Comparison of ENCODE assay signal across 1 cellular context in genomic region chr4:70901984-70902576, GRCh38.
TF ChIP-seq lines count a peak whose summit lies in the region.

Gene MOB1B, plus strand, starts transcription at chr4:70902369. Its CDS starts 168 bp downstream, at chr4:70902537.

TF ChIP-seq in H1, 55 proteins besides CTCF, POLR2A, EP300 and RAD21:
- TF ChIP-seq HDAC6 (IDR thresholded peaks at IDR 0.05; ENCODE audit: low read depth, low read length): no peak
- TF ChIP-seq POU5F1 (IDR thresholded peaks at IDR 0.05; ENCODE audit: low read depth, low read length): no peak
- TF ChIP-seq RNF2 (IDR thresholded peaks at IDR 0.05; ENCODE audit: borderline replicate concordance, low read depth, low read length, missing control alignments, poor library complexity, severe bottlenecking): no peak
- TF ChIP-seq RFX5 (IDR thresholded peaks at IDR 0.05; ENCODE audit: borderline replicate concordance, low read depth, low read length): no peak
- no peak for TF ChIP-seq SAP30 (IDR thresholded peaks at IDR 0.05; ENCODE audit: insufficient read depth, insufficient replicate concordance, low read length)
- no peak; a peak in 1 of 4 replicates for TF ChIP-seq HDAC2 (IDR thresholded peaks at IDR 0.05; ENCODE audit: borderline replicate concordance in 1 of 2, low read depth in 2 of 2, low read length in 2 of 2)
- TF ChIP-seq, protein P1, sequence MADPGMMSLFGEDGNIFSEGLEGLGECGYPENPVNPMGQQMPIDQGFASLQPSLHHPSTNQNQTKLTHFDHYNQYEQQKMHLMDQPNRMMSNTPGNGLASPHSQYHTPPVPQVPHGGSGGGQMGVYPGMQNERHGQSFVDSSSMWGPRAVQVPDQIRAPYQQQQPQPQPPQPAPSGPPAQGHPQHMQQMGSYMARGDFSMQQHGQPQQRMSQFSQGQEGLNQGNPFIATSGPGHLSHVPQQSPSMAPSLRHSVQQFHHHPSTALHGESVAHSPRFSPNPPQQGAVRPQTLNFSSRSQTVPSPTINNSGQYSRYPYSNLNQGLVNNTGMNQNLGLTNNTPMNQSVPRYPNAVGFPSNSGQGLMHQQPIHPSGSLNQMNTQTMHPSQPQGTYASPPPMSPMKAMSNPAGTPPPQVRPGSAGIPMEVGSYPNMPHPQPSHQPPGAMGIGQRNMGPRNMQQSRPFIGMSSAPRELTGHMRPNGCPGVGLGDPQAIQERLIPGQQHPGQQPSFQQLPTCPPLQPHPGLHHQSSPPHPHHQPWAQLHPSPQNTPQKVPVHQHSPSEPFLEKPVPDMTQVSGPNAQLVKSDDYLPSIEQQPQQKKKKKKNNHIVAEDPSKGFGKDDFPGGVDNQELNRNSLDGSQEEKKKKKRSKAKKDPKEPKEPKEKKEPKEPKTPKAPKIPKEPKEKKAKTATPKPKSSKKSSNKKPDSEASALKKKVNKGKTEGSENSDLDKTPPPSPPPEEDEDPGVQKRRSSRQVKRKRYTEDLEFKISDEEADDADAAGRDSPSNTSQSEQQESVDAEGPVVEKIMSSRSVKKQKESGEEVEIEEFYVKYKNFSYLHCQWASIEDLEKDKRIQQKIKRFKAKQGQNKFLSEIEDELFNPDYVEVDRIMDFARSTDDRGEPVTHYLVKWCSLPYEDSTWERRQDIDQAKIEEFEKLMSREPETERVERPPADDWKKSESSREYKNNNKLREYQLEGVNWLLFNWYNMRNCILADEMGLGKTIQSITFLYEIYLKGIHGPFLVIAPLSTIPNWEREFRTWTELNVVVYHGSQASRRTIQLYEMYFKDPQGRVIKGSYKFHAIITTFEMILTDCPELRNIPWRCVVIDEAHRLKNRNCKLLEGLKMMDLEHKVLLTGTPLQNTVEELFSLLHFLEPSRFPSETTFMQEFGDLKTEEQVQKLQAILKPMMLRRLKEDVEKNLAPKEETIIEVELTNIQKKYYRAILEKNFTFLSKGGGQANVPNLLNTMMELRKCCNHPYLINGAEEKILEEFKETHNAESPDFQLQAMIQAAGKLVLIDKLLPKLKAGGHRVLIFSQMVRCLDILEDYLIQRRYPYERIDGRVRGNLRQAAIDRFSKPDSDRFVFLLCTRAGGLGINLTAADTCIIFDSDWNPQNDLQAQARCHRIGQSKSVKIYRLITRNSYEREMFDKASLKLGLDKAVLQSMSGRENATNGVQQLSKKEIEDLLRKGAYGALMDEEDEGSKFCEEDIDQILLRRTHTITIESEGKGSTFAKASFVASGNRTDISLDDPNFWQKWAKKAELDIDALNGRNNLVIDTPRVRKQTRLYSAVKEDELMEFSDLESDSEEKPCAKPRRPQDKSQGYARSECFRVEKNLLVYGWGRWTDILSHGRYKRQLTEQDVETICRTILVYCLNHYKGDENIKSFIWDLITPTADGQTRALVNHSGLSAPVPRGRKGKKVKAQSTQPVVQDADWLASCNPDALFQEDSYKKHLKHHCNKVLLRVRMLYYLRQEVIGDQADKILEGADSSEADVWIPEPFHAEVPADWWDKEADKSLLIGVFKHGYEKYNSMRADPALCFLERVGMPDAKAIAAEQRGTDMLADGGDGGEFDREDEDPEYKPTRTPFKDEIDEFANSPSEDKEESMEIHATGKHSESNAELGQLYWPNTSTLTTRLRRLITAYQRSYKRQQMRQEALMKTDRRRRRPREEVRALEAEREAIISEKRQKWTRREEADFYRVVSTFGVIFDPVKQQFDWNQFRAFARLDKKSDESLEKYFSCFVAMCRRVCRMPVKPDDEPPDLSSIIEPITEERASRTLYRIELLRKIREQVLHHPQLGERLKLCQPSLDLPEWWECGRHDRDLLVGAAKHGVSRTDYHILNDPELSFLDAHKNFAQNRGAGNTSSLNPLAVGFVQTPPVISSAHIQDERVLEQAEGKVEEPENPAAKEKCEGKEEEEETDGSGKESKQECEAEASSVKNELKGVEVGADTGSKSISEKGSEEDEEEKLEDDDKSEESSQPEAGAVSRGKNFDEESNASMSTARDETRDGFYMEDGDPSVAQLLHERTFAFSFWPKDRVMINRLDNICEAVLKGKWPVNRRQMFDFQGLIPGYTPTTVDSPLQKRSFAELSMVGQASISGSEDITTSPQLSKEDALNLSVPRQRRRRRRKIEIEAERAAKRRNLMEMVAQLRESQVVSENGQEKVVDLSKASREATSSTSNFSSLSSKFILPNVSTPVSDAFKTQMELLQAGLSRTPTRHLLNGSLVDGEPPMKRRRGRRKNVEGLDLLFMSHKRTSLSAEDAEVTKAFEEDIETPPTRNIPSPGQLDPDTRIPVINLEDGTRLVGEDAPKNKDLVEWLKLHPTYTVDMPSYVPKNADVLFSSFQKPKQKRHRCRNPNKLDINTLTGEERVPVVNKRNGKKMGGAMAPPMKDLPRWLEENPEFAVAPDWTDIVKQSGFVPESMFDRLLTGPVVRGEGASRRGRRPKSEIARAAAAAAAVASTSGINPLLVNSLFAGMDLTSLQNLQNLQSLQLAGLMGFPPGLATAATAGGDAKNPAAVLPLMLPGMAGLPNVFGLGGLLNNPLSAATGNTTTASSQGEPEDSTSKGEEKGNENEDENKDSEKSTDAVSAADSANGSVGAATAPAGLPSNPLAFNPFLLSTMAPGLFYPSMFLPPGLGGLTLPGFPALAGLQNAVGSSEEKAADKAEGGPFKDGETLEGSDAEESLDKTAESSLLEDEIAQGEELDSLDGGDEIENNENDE (IDR thresholded peaks at IDR 0.05; ENCODE audit: insufficient replicate concordance, low read length): no peak
- no peak for TF ChIP-seq SIX5 (IDR thresholded peaks at IDR 0.05; ENCODE audit: low read depth, low read length)
- no peak for TF ChIP-seq SIRT6 (IDR thresholded peaks at IDR 0.05; ENCODE audit: low read length)
- peak; percentile 26 for TF ChIP-seq KDM4A (IDR thresholded peaks at IDR 0.05; ENCODE audit: low read depth, low read length, severe bottlenecking)
- no peak for TF ChIP-seq NRF1 (IDR thresholded peaks at IDR 0.05; ENCODE audit: low read depth, low read length)
- no peak for TF ChIP-seq CTBP2 (IDR thresholded peaks at IDR 0.05; ENCODE audit: borderline replicate concordance, insufficient read depth, insufficient read length, low read length)
- no peak for TF ChIP-seq JUND (IDR thresholded peaks at IDR 0.05; ENCODE audit: low read length)
- peak; percentile 65 for TF ChIP-seq TAF1 (IDR thresholded peaks at IDR 0.05; ENCODE audit: low read depth, low read length)
- no peak for TF ChIP-seq TEAD4 (IDR thresholded peaks at IDR 0.05; ENCODE audit: low read depth, low read length)
- no peak for TF ChIP-seq SP4 (IDR thresholded peaks at IDR 0.05; ENCODE audit: low read length)
- TF ChIP-seq GTF2F1 (IDR thresholded peaks at IDR 0.05; ENCODE audit: borderline replicate concordance, low read depth, low read length): no peak
- TF ChIP-seq, protein P2, sequence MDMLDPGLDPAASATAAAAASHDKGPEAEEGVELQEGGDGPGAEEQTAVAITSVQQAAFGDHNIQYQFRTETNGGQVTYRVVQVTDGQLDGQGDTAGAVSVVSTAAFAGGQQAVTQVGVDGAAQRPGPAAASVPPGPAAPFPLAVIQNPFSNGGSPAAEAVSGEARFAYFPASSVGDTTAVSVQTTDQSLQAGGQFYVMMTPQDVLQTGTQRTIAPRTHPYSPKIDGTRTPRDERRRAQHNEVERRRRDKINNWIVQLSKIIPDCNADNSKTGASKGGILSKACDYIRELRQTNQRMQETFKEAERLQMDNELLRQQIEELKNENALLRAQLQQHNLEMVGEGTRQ (IDR thresholded peaks at IDR 0.05; ENCODE audit: low read length): no peak
- TF ChIP-seq TCF12 (IDR thresholded peaks at IDR 0.05; ENCODE audit: low read depth, low read length): no peak
- peak; percentile 67 for TF ChIP-seq POLR2AphosphoS5 (IDR thresholded peaks at IDR 0.05; ENCODE audit: low read depth, low read length)
- TF ChIP-seq MAFK (IDR thresholded peaks at IDR 0.05; ENCODE audit: low read depth, low read length): no peak
- TF ChIP-seq TAF7 (optimal IDR thresholded peaks at IDR 0.05; ENCODE audit: borderline replicate concordance, low read depth, low read length): no peak
- TF ChIP-seq JUN (IDR thresholded peaks at IDR 0.05; ENCODE audit: low read depth, low read length): no peak
- TF ChIP-seq BRCA1 (IDR thresholded peaks at IDR 0.05; ENCODE audit: low read depth, low read length): peak; percentile 75
- TF ChIP-seq EGR1 (IDR thresholded peaks at IDR 0.05; ENCODE audit: borderline replicate concordance, low read depth, low read length): peak; percentile 50; the same call in 1 of the 2 replicates
- TF ChIP-seq RXRA (IDR thresholded peaks at IDR 0.05; ENCODE audit: insufficient read depth, low read depth, low read length): no peak
- no peak for TF ChIP-seq SP2 (IDR thresholded peaks at IDR 0.05; ENCODE audit: low read length)
- TF ChIP-seq SRF (IDR thresholded peaks at IDR 0.05; ENCODE audit: low read depth, low read length): 0 out of 2 replicates have a peak, but pooled peaks have one; percentile 4
- no peak for TF ChIP-seq CBX8 (IDR thresholded peaks at IDR 0.05; ENCODE audit: borderline replicate concordance, low read depth, low read length)
- peak; percentile 71 for TF ChIP-seq TBP (IDR thresholded peaks at IDR 0.05; ENCODE audit: low read depth, low read length)
- TF ChIP-seq, protein P3, sequence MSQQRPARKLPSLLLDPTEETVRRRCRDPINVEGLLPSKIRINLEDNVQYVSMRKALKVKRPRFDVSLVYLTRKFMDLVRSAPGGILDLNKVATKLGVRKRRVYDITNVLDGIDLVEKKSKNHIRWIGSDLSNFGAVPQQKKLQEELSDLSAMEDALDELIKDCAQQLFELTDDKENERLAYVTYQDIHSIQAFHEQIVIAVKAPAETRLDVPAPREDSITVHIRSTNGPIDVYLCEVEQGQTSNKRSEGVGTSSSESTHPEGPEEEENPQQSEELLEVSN (IDR thresholded peaks at IDR 0.05): peak; percentile 95
- TF ChIP-seq SUZ12 (IDR thresholded peaks at IDR 0.05; ENCODE audit: low read length): no peak
- peak; percentile 96 for TF ChIP-seq CHD2 (IDR thresholded peaks at IDR 0.05; ENCODE audit: low read length)
- TF ChIP-seq YY1 (IDR thresholded peaks at IDR 0.05; ENCODE audit: low read depth, low read length): peak; percentile 55; the same call in 1 of the 2 replicates
- no peak for TF ChIP-seq GABPA (IDR thresholded peaks at IDR 0.05; ENCODE audit: borderline replicate concordance, insufficient read depth, low read length)
- no peak for TF ChIP-seq ATF2 (IDR thresholded peaks at IDR 0.05; ENCODE audit: low read length)
- TF ChIP-seq CHD1 (IDR thresholded peaks at IDR 0.05; ENCODE audit: low read depth, low read length): no peak
- TF ChIP-seq PHF8 (conservative IDR thresholded peaks at IDR 0.05; ENCODE audit: low read depth, low read length): peak; percentile 52
- no peak for TF ChIP-seq KDM1A (IDR thresholded peaks at IDR 0.05; ENCODE audit: borderline replicate concordance, low read length)
- no peak for TF ChIP-seq KDM5A (IDR thresholded peaks at IDR 0.05; ENCODE audit: low read length)
- TF ChIP-seq CBX5 (IDR thresholded peaks at IDR 0.05; ENCODE audit: low read depth, low read length): no peak
- TF ChIP-seq EZH2 (IDR thresholded peaks at IDR 0.05; ENCODE audit: low read depth, low read length, severe bottlenecking): no peak
- TF ChIP-seq RBBP5 (IDR thresholded peaks at IDR 0.05; ENCODE audit: borderline replicate concordance, low read depth, low read length): 0 out of 2 replicates have a peak, but pooled peaks have one; percentile 69
- TF ChIP-seq, protein P4, sequence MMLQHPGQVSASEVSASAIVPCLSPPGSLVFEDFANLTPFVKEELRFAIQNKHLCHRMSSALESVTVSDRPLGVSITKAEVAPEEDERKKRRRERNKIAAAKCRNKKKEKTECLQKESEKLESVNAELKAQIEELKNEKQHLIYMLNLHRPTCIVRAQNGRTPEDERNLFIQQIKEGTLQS (IDR thresholded peaks at IDR 0.05; ENCODE audit: insufficient read depth, low read depth, low read length): no peak
- TF ChIP-seq FOSL1 (IDR thresholded peaks at IDR 0.05; ENCODE audit: insufficient read depth, low read depth, low read length): no peak
- peak; percentile 75 for TF ChIP-seq CREB1 (IDR thresholded peaks at IDR 0.05)
- no peak for TF ChIP-seq BCL11A (IDR thresholded peaks at IDR 0.05; ENCODE audit: low read depth in 2 of 2, low read length in 2 of 2)
- TF ChIP-seq BACH1 (IDR thresholded peaks at IDR 0.05; ENCODE audit: low read length): no peak
- TF ChIP-seq ZNF274 (IDR thresholded peaks at IDR 0.05; ENCODE audit: borderline replicate concordance, extremely low read depth, low read length): no peak
- TF ChIP-seq ASH2L (IDR thresholded peaks at IDR 0.05; ENCODE audit: low read length): peak; percentile 82
- TF ChIP-seq, protein P5, sequence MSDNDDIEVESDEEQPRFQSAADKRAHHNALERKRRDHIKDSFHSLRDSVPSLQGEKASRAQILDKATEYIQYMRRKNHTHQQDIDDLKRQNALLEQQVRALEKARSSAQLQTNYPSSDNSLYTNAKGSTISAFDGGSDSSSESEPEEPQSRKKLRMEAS (IDR thresholded peaks at IDR 0.05): peak; percentile 93
- TF ChIP-seq SP1 (IDR thresholded peaks at IDR 0.05; ENCODE audit: low read depth, low read length): no peak
- TF ChIP-seq NANOG (IDR thresholded peaks at IDR 0.05; ENCODE audit: insufficient read depth, low read depth, low read length, poor library complexity, severe bottlenecking): no peak
- peak; percentile 38 to 61; a peak in 1 of 4 replicates for TF ChIP-seq SIN3A (conservative IDR thresholded peaks at IDR 0.05 in 1 of 2, IDR thresholded peaks at IDR 0.05 in 1 of 2; ENCODE audit: low read depth in 1 of 2, low read length in 2 of 2)
- TF ChIP-seq CEBPB (IDR thresholded peaks at IDR 0.05; ENCODE audit: low read depth, low read length): no peak
TF ChIP-seq in H1: peak in this region for 16.
